Comparison of ENCODE assay signal across 15 cellular contexts in the genomic region with DNA sequence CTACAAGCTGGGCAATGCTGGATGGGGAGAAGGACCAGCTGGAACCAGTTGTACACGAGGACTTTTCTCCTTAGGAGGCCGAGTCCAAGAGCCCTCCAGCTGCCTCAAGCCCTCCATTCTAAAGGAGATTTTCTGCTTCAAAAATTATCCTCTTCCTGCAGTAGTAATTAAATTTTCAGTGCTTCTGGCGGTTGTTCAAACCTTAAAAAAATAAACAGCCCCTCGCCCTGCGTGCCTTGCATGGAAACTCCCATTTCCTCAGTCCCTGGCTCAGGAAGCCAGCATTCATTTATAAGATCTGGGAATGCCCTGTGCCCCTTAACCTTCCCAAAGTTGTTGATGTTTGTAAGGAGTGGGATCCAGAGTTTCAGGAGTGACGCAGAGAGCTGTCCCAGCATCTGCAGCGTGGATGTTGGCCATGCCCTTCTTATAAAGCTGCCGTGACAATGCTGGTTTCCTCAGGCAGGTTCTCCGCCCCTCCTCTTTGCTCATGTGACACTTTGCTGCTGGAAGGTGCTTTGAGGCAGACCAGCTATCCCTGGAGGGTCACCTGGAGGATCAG. TPM values are rescaled to one million over a fixed set of nuclear protein-coding genes. Genes with fewer than 3 reads are reported as not detected.
DNase-seq lines count a peak whose midpoint lies in the region; ATAC-seq, FAIRE-seq and TF ChIP-seq lines count a peak whose summit lies in the region.
"Had no signal": no experiment of that assay in that cellular context is flagged by ENCODE, and none has a peak within 500 bp of the region (broad histone marks: within the 10 kb centered on the region; RNA-seq: fewer than 3 reads in every experiment).

No MANE protein-coding gene starts in this region.

- no peak overlapping the region for H3K4me2 ChIP-seq in K562 (ENCODE audit: insufficient read depth, low read length)

- H3K36me3 Mint-ChIP-seq in nephron (ENCODE audit: low read depth) = no peaks in the 10 kb centered on the region
- H3K36me3 Mint-ChIP-seq in activated T-cell treated with anti-CD3 and anti-CD28 coated beads, Interleukin-2, amount 50 U/mL, for 72 hours (ENCODE audit: insufficient read depth in 2 of 2) = peaks cover 2 to 5% of the 10 kb centered on the region in 2 donors
- H3K36me3 Mint-ChIP-seq: CD14-positive monocyte had no signal

- CTCF ChIA-PET in K562 (lab: Yijun Ruan, JAX; ENCODE audit: low intra/inter-chr PET ratio) = no interaction called here

- H3K27ac Mint-ChIP-seq in nephron = peak overlapping the region; percentile 19 to 77 (median 50)
- no peak overlapping the region for H3K27ac Mint-ChIP-seq in activated T-cell treated with anti-CD3 and anti-CD28 coated beads, Interleukin-2, amount 50 U/mL, for 72 hours
- H3K27ac Mint-ChIP-seq: CD14-positive monocyte had no signal

- POLR2A ChIA-PET in K562 (lab: Yijun Ruan, JAX) = interaction anchor here (0.6 to 1.0 kb wide), 2 partner anchors 22 to 819 kb away, joined by 3 read pairs; no protein-coding TSS in a partner anchor

- peak; percentile 77 for DNase-seq in H4 (ENCODE audit: low spot score)
- peak; percentile 28 for DNase-seq in NCI-H2081 treated with DMSO at 0.1 percent for 48 hours (lab: John Stamatoyannopoulos, UW)
- DNase-seq in K562 (ENCODE audit: extremely low read depth in 1 of 4, low spot score in 3 of 4) = no peak
- no peak for DNase-seq in activated T-cell treated with anti-CD3 and anti-CD28 coated beads, Interleukin-2, amount 50 U/mL, for 72 hours
- no peak for DNase-seq in Ammon's horn (ENCODE audit: low spot score)
- DNase-seq in kidney glomerular epithelial cell (lab: John Stamatoyannopoulos, UW) = no peak
- DNase-seq: activated CD4-positive, alpha-beta T cell treated with anti-CD3 and anti-CD28 coated beads, Interleukin-2, amount 50 U/mL, for 48 hours; erythroblast; heart left ventricle; Kasumi-1; NCI-H1930; stimulated activated CD4-positive, alpha-beta T cell treated with anti-CD3 and anti-CD28 coated beads, Interleukin-12 subunit alpha, Interleukin-12 subunit beta, amount 100 ng/mL, for 4 hours had no signal

- H4K20me1 ChIP-seq in K562 (replicated peaks; ENCODE audit: control insufficient read depth, insufficient read depth, low read length) = no peaks in the 10 kb centered on the region

- H3K4me1 ChIP-seq in K562 (replicated peaks in 1 of 2; ENCODE audit: control insufficient read depth in 2 of 2, insufficient read depth in 2 of 2, low read length in 2 of 2) = no peaks in the 10 kb centered on the region; a peak in 1 of 5 replicates
- H3K4me1 ChIP-seq: SJSA1 had no signal

- H3K27me3 ChIP-seq in K562 (ENCODE audit: control insufficient read depth in 2 of 2, insufficient read depth in 2 of 2, low read length in 2 of 2) = peaks cover 25 to 36% of the 10 kb centered on the region in 2 experiments
- H3K27me3 ChIP-seq: heart left ventricle, SJSA1 had no signal

- H3K4me1 Mint-ChIP-seq in nephron = peaks cover 11% of the 10 kb centered on the region
- H3K4me1 Mint-ChIP-seq in activated T-cell treated with anti-CD3 and anti-CD28 coated beads, Interleukin-2, amount 50 U/mL, for 72 hours (ENCODE audit: low read depth) = no peaks in the 10 kb centered on the region
- H3K4me1 Mint-ChIP-seq: CD14-positive monocyte had no signal

- H2AFZ ChIP-seq in K562 (ENCODE audit: low read depth, low read length) = no peak overlapping the region

- no TSS peak for BruUV-seq in K562 (replicated peaks; lab: Mats Ljungman, UMichigan)

- no peak overlapping the region for H3K4me3 ChIP-seq in K562
- H3K4me3 ChIP-seq: heart left ventricle, SJSA1 had no signal

- H3K79me2 ChIP-seq in K562 (ENCODE audit: control insufficient read depth, insufficient read depth, low read length) = no peaks in the 10 kb centered on the region

- no peak overlapping the region for H3K27ac ChIP-seq in K562 (ENCODE audit: extremely low read depth, low read depth, low read length)
- H3K27ac ChIP-seq: heart left ventricle, SJSA1 had no signal

- no peak for TF ChIP-seq POLR2A in K562 (conservative IDR thresholded peaks at IDR 0.05)

- peaks cover 11% of the 10 kb centered on the region for H3K9me3 ChIP-seq in K562 (replicated peaks; ENCODE audit: control insufficient read depth, insufficient read depth, low read depth, low read length)

- no peak overlapping the region for H3K9ac ChIP-seq in K562 (ENCODE audit: insufficient read depth in 1 of 2, low read depth in 2 of 2, low read length in 2 of 2)

- no peak for FAIRE-seq in K562 (lab: Jason Lieb, UNC)

- intact Hi-C loops in K562 (cut with micrococcal nuclease) = no loop called here

- no peaks in the 10 kb centered on the region for H3K36me3 ChIP-seq in K562 (ENCODE audit: control insufficient read depth, insufficient read depth, low read length)
- H3K36me3 ChIP-seq: heart left ventricle, SJSA1 had no signal

- in situ Hi-C loops in K562 (cut with MboI) = no loop called here

- no peak for TF ChIP-seq CTCF in K562 (IDR thresholded peaks at IDR 0.05 in 2 of 3, conservative IDR thresholded peaks at IDR 0.05 in 1 of 3; ENCODE audit: insufficient read depth in 2 of 3, low read depth in 1 of 3, low read length in 3 of 3)
- no peak for TF ChIP-seq CTCF in nephron (IDR thresholded peaks at IDR 0.05; ENCODE audit: unreplicated experiment in 3 of 3)

- WGBS in K562 (ENCODE audit: insufficient coverage, low coverage, missing lambda C conversion rate) = under 1% methylated on average over 9 of the region's 9 CpGs

- no peak for TF ChIP-seq EP300 in K562 (IDR thresholded peaks at IDR 0.05; ENCODE audit: low read length)

- peaks cover 4% of the 10 kb centered on the region for H3K27me3 Mint-ChIP-seq in nephron (ENCODE audit: low read depth)
- H3K27me3 Mint-ChIP-seq in activated T-cell treated with anti-CD3 and anti-CD28 coated beads, Interleukin-2, amount 50 U/mL, for 72 hours (ENCODE audit: low read depth) = peaks cover 8% of the 10 kb centered on the region

- H3K9me1 ChIP-seq in K562 (ENCODE audit: control insufficient read depth, insufficient read depth, low read length) = no peaks in the 10 kb centered on the region

- peak overlapping the region in 1 of 3 experiments; percentile 19 for H3K4me3 Mint-ChIP-seq in nephron
- H3K4me3 Mint-ChIP-seq in activated T-cell treated with anti-CD3 and anti-CD28 coated beads, Interleukin-2, amount 50 U/mL, for 72 hours = no peak overlapping the region
- H3K4me3 Mint-ChIP-seq: CD14-positive monocyte had no signal

- H3K9me3 Mint-ChIP-seq in nephron = peaks cover 8% of the 10 kb centered on the region
- peaks cover 2 to 3% of the 10 kb centered on the region in 2 donors for H3K9me3 Mint-ChIP-seq in activated T-cell treated with anti-CD3 and anti-CD28 coated beads, Interleukin-2, amount 50 U/mL, for 72 hours

- ATAC-seq in K562 = peak; percentile 50
- ATAC-seq in activated T-cell treated with anti-CD3 and anti-CD28 coated beads, Interleukin-2, amount 50 U/mL, for 72 hours (replicated peaks in 1 of 2) = no peak

- TF ChIP-seq RAD21 in K562 (CRISPR knock-in tag; conservative IDR thresholded peaks at IDR 0.05 in 1 of 2, IDR thresholded peaks at IDR 0.05 in 1 of 2) = no peak

TF ChIP-seq in K562, 482 proteins besides CTCF, POLR2A, EP300 and RAD21 (continues in another document):
- TF ChIP-seq STAG1 (CRISPR knock-in tag; IDR thresholded peaks at IDR 0.05; ENCODE audit: borderline replicate concordance) = no peak
- no peak for TF ChIP-seq GABPA (tag; conservative IDR thresholded peaks at IDR 0.05; ENCODE audit: low read depth)
- TF ChIP-seq HMG20B (CRISPR knock-in tag; IDR thresholded peaks at IDR 0.05) = no peak
- no peak for TF ChIP-seq DPF2 (IDR thresholded peaks at IDR 0.05)

RNA-seq across cellular contexts. Expression of a gene that starts 24.0 kb away (rescaled TPM):
- 5.5 and 11.7 TPM in 2 replicates for total RNA-seq in H4 (2014; rRNA removed; shearing (Covaris generic))
- total RNA-seq in K562 (2011; cell fraction: chromatin; rRNA removed; ENCODE audit: low replicate concordance) = 64.2 and 84.6 TPM in 2 replicates
- 34.0 and 34.7 TPM in 2 replicates for total RNA-seq in K562 (2011; cell fraction: nucleolus; rRNA removed)
- 55.1 and 61.2 TPM in 2 replicates for total RNA-seq in K562 (2011; cell fraction: nucleoplasm; rRNA removed)
- total RNA-seq in K562 (2014; rRNA removed) = 11.4 and 12.4 TPM in 2 replicates
- 19.7 and 21.3 TPM in 2 replicates for total RNA-seq in K562 (2014; rRNA removed; fragmentation: Illumina TruSeq; extraction: Trizol)
- total RNA-seq in K562 (2015; rRNA removed; fragmentation: Illumina TruSeq; extraction: Trizol) = 17.8 and 19.7 TPM in 2 replicates
- total RNA-seq in K562 (2021) = 24.4 and 24.8 TPM in 2 replicates
- 17.5 and 30.8 TPM in 2 replicates for polyA plus RNA-seq in K562 (2011; rRNA removed)
- 18.8 and 22.4 TPM in 2 replicates for polyA plus RNA-seq in K562 (2011; cell fraction: cytosol; rRNA removed)
- polyA plus RNA-seq in K562 (2011; cell fraction: nucleus; rRNA removed) = 25.9 and 29.1 TPM in 2 replicates
- polyA plus RNA-seq in K562 (2012) = 9.8 and 16.1 TPM in 2 replicates
- 24.8 and 25.7 TPM in 2 replicates for polyA plus RNA-seq in K562 (2014; fragmentation: Illumina TruSeq; extraction: Trizol)
- 1 to 10 TPM; 5.0 to 5.4 TPM for polyA plus RNA-seq in K562 (2014; fragmentation: Nextera tagmentation; extraction: Ambion mirVana)
- polyA plus RNA-seq in K562 (2014; rRNA removed) = 24.1 and 28.6 TPM in 2 replicates
- 33.8 and 39.2 TPM in 2 replicates for polyA minus RNA-seq in K562 (2011; rRNA and poly(A)+ RNA removed)
- 9.5 and 14.7 TPM in 2 replicates for polyA minus RNA-seq in K562 (2011; cell fraction: cytosol; rRNA and poly(A)+ RNA removed)
- 32.0 and 32.6 TPM in 2 replicates for polyA minus RNA-seq in K562 (2011; cell fraction: nucleus; rRNA and poly(A)+ RNA removed)
- total RNA-seq in activated T-cell treated with anti-CD3 and anti-CD28 coated beads, Interleukin-2, amount 50 U/mL, for 72 hours = 1 to 10 TPM; 8.0 to 8.2 TPM

RNA-seq across cellular contexts. Expression of a gene that starts 59.6 kb away (rescaled TPM):
- total RNA-seq in H4 (2014; rRNA removed; shearing (Covaris generic)) = 4.4 and 6.8 TPM in 2 replicates
- total RNA-seq in K562 (2011; cell fraction: chromatin; rRNA removed; ENCODE audit: low replicate concordance) = 29.4 and 103 TPM in 2 replicates
- total RNA-seq in K562 (2011; cell fraction: nucleolus; rRNA removed) = 20.0 and 29.2 TPM in 2 replicates
- 43.2 and 46.0 TPM in 2 replicates for total RNA-seq in K562 (2011; cell fraction: nucleoplasm; rRNA removed)
- total RNA-seq in K562 (2014; rRNA removed) = 35.1 and 38.1 TPM in 2 replicates
- 58.0 and 62.1 TPM in 2 replicates for total RNA-seq in K562 (2014; rRNA removed; fragmentation: Illumina TruSeq; extraction: Trizol)
- 46.5 and 52.0 TPM in 2 replicates for total RNA-seq in K562 (2015; rRNA removed; fragmentation: Illumina TruSeq; extraction: Trizol)
- total RNA-seq in K562 (2021) = 36.8 and 37.6 TPM in 2 replicates
- polyA plus RNA-seq in K562 (2011; rRNA removed) = 27.8 and 39.8 TPM in 2 replicates
- polyA plus RNA-seq in K562 (2011; cell fraction: cytosol; rRNA removed) = 12.6 and 14.0 TPM in 2 replicates
- 39.3 and 59.9 TPM in 2 replicates for polyA plus RNA-seq in K562 (2011; cell fraction: nucleus; rRNA removed)
- 21.2 and 21.9 TPM in 2 replicates for polyA plus RNA-seq in K562 (2012)
- 47.4 and 55.9 TPM in 2 replicates for polyA plus RNA-seq in K562 (2014; fragmentation: Illumina TruSeq; extraction: Trizol)
- 10 to 100 TPM; 16.2 to 22.4 TPM for polyA plus RNA-seq in K562 (2014; fragmentation: Nextera tagmentation; extraction: Ambion mirVana)
- polyA plus RNA-seq in K562 (2014; rRNA removed) = 46.1 and 51.9 TPM in 2 replicates
- polyA minus RNA-seq in K562 (2011; rRNA and poly(A)+ RNA removed) = 36.0 and 43.9 TPM in 2 replicates
- polyA minus RNA-seq in K562 (2011; cell fraction: cytosol; rRNA and poly(A)+ RNA removed) = 9.5 and 15.1 TPM in 2 replicates
- polyA minus RNA-seq in K562 (2011; cell fraction: nucleus; rRNA and poly(A)+ RNA removed) = 25.3 and 28.5 TPM in 2 replicates
- total RNA-seq in activated T-cell treated with anti-CD3 and anti-CD28 coated beads, Interleukin-2, amount 50 U/mL, for 72 hours = 10 to 100 TPM; 13.2 to 16.6 TPM

Comparison
In these comparisons a context has a peak if more than half of its experiments do, and no peak if none do; other contexts are left out.
1. DNase-seq: peak in H4 (single experiment) and NCI-H2081 treated with DMSO at 0.1 percent for 48 hours (single experiment); none in K562 (0 of 4), activated T-cell treated with anti-CD3 and anti-CD28 coated beads, Interleukin-2, amount 50 U/mL, for 72 hours (0 of 2), Ammon's horn (single experiment) and kidney glomerular epithelial cell (single experiment).